ENCODE assay signal across 13 cellular contexts in genomic region chr7:132933076-132933466, GRCh38.
DNase-seq lines count a peak whose midpoint lies in the region; ATAC-seq lines count a peak whose summit lies in the region.
"Had no signal": no experiment of that assay in that cellular context is flagged by ENCODE, and none has a peak within 500 bp of the region (broad histone marks: within the 10 kb centered on the region; RNA-seq: fewer than 3 reads in every experiment).

No MANE protein-coding gene starts in this region.

- H3K9ac ChIP-seq in adipocyte (ENCODE audit: low read length): peak overlapping the region; percentile 19

- no peaks in the 10 kb centered on the region for H3K9me3 ChIP-seq in adipocyte (ENCODE audit: control insufficient read depth, low read length)
- H3K9me3 ChIP-seq: upper lobe of right lung had no signal

- peak; percentile 88 to 95 for ATAC-seq in activated CD4-positive, CD25-positive, alpha-beta regulatory T cell treated with anti-CD3 and anti-CD28 coated beads, Interleukin-2, amount 50 U/mL, for 24 hours
- ATAC-seq: Panc1, upper lobe of right lung had no signal

- peaks cover 25% of the 10 kb centered on the region for H3K4me1 ChIP-seq in adipocyte (ENCODE audit: control insufficient read depth, insufficient read depth, low read length)
- H3K4me1 ChIP-seq: upper lobe of right lung had no signal

- no peaks in the 10 kb centered on the region for H3K36me3 ChIP-seq in adipocyte (ENCODE audit: control insufficient read depth, insufficient read depth, low read length, severe bottlenecking)
- H3K36me3 ChIP-seq: upper lobe of right lung had no signal

- peak overlapping the region; percentile 52 for H3K4me3 ChIP-seq in adipocyte (ENCODE audit: low read length)
- H3K4me3 ChIP-seq: upper lobe of right lung had no signal

- H3K27me3 ChIP-seq in adipocyte (replicated peaks; ENCODE audit: control insufficient read depth, insufficient read depth, low read length): no peaks in the 10 kb centered on the region
- H3K27me3 ChIP-seq: upper lobe of right lung had no signal

- DNase-seq in activated CD4-positive, CD25-positive, alpha-beta regulatory T cell treated with anti-CD3 and anti-CD28 coated beads, Interleukin-2, amount 50 U/mL, for 72 hours: no peak
- DNase-seq in HCEC 1CT (peak; percentile 80), adipocyte (ENCODE audit: low read depth) (peak; percentile 68), non-pigmented ciliary epithelial cell (ENCODE audit: low read depth) (peak; percentile 65), HuH-7 (ENCODE audit: low spot score) (no peak), NCI-H1105 treated with DMSO at 0.1 percent for 48 hours (lab: John Stamatoyannopoulos, UW) (no peak), LoVo (ENCODE audit: low spot score) (no peak)
- DNase-seq: activated CD4-positive, alpha-beta T cell treated with anti-CD3 and anti-CD28 coated beads, Interleukin-2, amount 50 U/mL, for 48 hours; NCI-H146; nephron progenitor cell; upper lobe of right lung had no signal

Comparison
In these comparisons a context has a peak if more than half of its experiments do, and no peak if none do; other contexts are left out.
1. DNase-seq: peak in HCEC 1CT (single experiment), adipocyte (single experiment) and non-pigmented ciliary epithelial cell (single experiment); none in activated CD4-positive, CD25-positive, alpha-beta regulatory T cell treated with anti-CD3 and anti-CD28 coated beads, Interleukin-2, amount 50 U/mL, for 72 hours (single experiment), HuH-7 (single experiment), NCI-H1105 treated with DMSO at 0.1 percent for 48 hours (single experiment) and LoVo (single experiment).